Comparison of ENCODE assay signal across 1 cellular context in the genomic region with DNA sequence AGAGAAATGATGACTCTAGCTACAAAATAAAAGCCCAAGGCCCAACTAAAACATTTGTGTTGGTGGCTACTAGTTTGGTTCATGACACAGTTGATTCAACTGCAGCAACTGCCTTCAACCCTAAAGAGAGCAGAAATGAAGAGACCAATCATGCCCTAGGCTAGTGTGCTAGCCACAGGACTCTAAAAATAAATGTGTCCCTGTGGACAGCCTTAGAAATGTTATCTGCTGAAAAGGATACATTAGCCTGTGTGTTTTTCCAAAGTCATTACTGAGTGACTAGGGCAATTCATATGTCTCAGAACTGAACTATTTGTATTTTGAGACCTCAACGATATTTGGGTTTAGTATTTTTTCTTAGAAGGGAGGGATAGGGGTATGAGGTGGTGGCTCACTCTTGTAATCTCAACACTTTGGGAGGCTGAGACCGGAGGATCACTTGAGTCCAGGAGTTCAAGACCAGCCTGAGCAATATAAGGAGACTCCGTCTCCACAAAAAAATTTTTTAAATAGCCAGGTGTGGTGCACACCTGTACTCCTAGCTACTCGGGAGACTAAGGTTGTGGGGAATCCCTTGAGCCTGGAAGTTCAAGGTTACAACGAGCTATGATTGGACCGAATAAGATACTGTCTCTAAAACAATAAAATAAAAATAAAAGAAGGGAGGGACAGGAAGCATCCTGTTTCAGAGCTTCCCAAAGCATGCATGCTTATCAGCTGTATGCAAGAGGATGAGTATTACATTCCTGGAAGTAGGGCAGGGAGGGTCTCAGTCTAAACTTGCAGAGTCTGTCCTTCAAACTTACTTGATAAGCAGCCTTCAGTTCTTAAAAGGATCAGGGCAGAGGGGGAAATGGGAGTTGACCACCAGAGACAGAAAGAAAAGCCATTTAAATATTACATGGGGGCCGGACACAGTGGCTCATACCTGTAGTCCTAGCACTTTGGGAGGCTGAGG.
TF ChIP-seq lines count a peak whose summit lies in the region.

No MANE protein-coding gene starts in this region.

TF ChIP-seq in K562, 482 proteins besides CTCF, POLR2A, EP300 and RAD21 (continued from another document and continues in another):
- TF ChIP-seq, protein P1, sequence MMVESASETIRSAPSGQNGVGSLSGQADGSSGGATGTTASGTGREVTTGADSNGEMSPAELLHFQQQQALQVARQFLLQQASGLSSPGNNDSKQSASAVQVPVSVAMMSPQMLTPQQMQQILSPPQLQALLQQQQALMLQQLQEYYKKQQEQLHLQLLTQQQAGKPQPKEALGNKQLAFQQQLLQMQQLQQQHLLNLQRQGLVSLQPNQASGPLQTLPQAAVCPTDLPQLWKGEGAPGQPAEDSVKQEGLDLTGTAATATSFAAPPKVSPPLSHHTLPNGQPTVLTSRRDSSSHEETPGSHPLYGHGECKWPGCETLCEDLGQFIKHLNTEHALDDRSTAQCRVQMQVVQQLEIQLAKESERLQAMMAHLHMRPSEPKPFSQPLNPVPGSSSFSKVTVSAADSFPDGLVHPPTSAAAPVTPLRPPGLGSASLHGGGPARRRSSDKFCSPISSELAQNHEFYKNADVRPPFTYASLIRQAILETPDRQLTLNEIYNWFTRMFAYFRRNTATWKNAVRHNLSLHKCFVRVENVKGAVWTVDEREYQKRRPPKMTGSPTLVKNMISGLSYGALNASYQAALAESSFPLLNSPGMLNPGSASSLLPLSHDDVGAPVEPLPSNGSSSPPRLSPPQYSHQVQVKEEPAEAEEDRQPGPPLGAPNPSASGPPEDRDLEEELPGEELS (CRISPR knock-in tag; IDR thresholded peaks at IDR 0.05; ENCODE audit: borderline replicate concordance), result no peak
- peak in 1 of 2 experiments; percentile 16; a peak in 1 of 4 replicates for TF ChIP-seq MAZ (CRISPR knock-in tag; conservative IDR thresholded peaks at IDR 0.05 in 1 of 2, IDR thresholded peaks at IDR 0.05 in 1 of 2)
- peak; percentile 61 for TF ChIP-seq NFE2 (IDR thresholded peaks at IDR 0.05; ENCODE audit: low read depth)
- 0 out of 2 replicates have a peak, but pooled peaks have one; percentile 22 for TF ChIP-seq CREM (IDR thresholded peaks at IDR 0.05; ENCODE audit: low read depth)
- TF ChIP-seq GABPA (tag; conservative IDR thresholded peaks at IDR 0.05; ENCODE audit: low read depth), result no peak
- TF ChIP-seq, protein P2, sequence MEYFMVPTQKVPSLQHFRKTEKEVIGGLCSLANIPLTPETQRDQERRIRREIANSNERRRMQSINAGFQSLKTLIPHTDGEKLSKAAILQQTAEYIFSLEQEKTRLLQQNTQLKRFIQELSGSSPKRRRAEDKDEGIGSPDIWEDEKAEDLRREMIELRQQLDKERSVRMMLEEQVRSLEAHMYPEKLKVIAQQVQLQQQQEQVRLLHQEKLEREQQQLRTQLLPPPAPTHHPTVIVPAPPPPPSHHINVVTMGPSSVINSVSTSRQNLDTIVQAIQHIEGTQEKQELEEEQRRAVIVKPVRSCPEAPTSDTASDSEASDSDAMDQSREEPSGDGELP (CRISPR knock-in tag; IDR thresholded peaks at IDR 0.05; ENCODE audit: borderline replicate concordance), result peak; percentile 27
- 0 out of 2 replicates have a peak, but pooled peaks have one; percentile 38 for TF ChIP-seq RNF2 (IDR thresholded peaks at IDR 0.05)
- TF ChIP-seq, protein P3, sequence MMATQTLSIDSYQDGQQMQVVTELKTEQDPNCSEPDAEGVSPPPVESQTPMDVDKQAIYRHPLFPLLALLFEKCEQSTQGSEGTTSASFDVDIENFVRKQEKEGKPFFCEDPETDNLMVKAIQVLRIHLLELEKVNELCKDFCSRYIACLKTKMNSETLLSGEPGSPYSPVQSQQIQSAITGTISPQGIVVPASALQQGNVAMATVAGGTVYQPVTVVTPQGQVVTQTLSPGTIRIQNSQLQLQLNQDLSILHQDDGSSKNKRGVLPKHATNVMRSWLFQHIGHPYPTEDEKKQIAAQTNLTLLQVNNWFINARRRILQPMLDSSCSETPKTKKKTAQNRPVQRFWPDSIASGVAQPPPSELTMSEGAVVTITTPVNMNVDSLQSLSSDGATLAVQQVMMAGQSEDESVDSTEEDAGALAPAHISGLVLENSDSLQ (IDR thresholded peaks at IDR 0.05), result peak; percentile 86
- TF ChIP-seq TBL1XR1 (IDR thresholded peaks at IDR 0.05; ENCODE audit: low read length in 2 of 2), result peak in 1 of 2 experiments; percentile 73; a peak in 2 of 4 replicates
- TF ChIP-seq ZNF584 (CRISPR knock-in tag; IDR thresholded peaks at IDR 0.05; ENCODE audit: low read depth), result 0 out of 2 replicates have a peak, but pooled peaks have one; percentile 3
- TF ChIP-seq NR2F6 (CRISPR knock-in tag; IDR thresholded peaks at IDR 0.05), result no peak
- peak; percentile 33 for TF ChIP-seq DACH1 (IDR thresholded peaks at IDR 0.05; ENCODE audit: partially characterized antibody)
- TF ChIP-seq POU5F1 (IDR thresholded peaks at IDR 0.05; ENCODE audit: borderline replicate concordance, low read depth, low read length, partially characterized antibody), result no peak
- TF ChIP-seq SMAD2 (IDR thresholded peaks at IDR 0.05; ENCODE audit: low read depth, low read length), result no peak
- peak; percentile 89 for TF ChIP-seq MEF2D (tag; conservative IDR thresholded peaks at IDR 0.05; ENCODE audit: low read depth)
- TF ChIP-seq HNRNPH1 (optimal IDR thresholded peaks at IDR 0.05; ENCODE audit: low read depth, low read length), result no peak
- no peak for TF ChIP-seq ZNF57 (CRISPR knock-in tag; IDR thresholded peaks at IDR 0.05)
- TF ChIP-seq BCOR (IDR thresholded peaks at IDR 0.05), result peak; percentile 68
- peak; percentile 51 for TF ChIP-seq SMAD4 (CRISPR knock-in tag; conservative IDR thresholded peaks at IDR 0.05)
- no peak for TF ChIP-seq CBFB (CRISPR knock-in tag; IDR thresholded peaks at IDR 0.05)
- peak; percentile 47; the same call in 1 of the 2 replicates for TF ChIP-seq GATA2 (CRISPR knock-in tag; IDR thresholded peaks at IDR 0.05)
- TF ChIP-seq, protein P4, sequence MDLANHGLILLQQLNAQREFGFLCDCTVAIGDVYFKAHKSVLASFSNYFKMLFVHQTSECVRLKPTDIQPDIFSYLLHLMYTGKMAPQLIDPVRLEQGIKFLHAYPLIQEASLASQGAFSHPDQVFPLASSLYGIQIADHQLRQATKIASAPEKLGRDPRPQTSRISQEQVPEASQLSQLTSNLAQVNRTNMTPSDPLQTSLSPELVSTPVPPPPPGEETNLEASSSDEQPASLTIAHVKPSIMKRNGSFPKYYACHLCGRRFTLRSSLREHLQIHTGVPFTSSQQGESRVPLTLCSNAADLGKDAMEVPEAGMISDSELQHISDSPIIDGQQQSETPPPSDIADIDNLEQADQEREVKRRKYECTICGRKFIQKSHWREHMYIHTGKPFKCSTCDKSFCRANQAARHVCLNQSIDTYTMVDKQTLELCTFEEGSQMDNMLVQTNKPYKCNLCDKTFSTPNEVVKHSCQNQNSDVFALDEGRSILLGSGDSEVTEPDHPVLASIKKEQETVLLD (IDR thresholded peaks at IDR 0.05), result peak; percentile 62; the same call in 1 of the 2 replicates
- TF ChIP-seq EHMT2 (IDR thresholded peaks at IDR 0.05), result 0 out of 2 replicates have a peak, but pooled peaks have one; percentile 29
- TF ChIP-seq, protein P5, sequence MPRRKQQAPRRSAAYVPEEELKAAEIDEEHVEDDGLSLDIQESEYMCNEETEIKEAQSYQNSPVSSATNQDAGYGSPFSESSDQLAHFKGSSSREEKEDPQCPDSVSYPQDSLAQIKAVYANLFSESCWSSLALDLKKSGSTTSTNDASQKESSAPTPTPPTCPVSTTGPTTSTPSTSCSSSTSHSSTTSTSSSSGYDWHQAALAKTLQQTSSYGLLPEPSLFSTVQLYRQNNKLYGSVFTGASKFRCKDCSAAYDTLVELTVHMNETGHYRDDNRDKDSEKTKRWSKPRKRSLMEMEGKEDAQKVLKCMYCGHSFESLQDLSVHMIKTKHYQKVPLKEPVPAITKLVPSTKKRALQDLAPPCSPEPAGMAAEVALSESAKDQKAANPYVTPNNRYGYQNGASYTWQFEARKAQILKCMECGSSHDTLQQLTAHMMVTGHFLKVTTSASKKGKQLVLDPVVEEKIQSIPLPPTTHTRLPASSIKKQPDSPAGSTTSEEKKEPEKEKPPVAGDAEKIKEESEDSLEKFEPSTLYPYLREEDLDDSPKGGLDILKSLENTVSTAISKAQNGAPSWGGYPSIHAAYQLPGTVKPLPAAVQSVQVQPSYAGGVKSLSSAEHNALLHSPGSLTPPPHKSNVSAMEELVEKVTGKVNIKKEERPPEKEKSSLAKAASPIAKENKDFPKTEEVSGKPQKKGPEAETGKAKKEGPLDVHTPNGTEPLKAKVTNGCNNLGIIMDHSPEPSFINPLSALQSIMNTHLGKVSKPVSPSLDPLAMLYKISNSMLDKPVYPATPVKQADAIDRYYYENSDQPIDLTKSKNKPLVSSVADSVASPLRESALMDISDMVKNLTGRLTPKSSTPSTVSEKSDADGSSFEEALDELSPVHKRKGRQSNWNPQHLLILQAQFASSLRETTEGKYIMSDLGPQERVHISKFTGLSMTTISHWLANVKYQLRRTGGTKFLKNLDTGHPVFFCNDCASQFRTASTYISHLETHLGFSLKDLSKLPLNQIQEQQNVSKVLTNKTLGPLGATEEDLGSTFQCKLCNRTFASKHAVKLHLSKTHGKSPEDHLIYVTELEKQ (CRISPR knock-in tag; IDR thresholded peaks at IDR 0.05), result no peak
- TF ChIP-seq ELF1 (tag; IDR thresholded peaks at IDR 0.05), result no peak
- TF ChIP-seq LEF1 (IDR thresholded peaks at IDR 0.05), result peak; percentile 58; the same call in 1 of the 2 replicates
- TF ChIP-seq ZNF583 (CRISPR knock-in tag; IDR thresholded peaks at IDR 0.05), result no peak
- no peak for TF ChIP-seq PHF21A (IDR thresholded peaks at IDR 0.05; ENCODE audit: borderline replicate concordance, low read depth)
- TF ChIP-seq FOXK1 (CRISPR knock-in tag; IDR thresholded peaks at IDR 0.05; ENCODE audit: borderline replicate concordance), result no peak
- TF ChIP-seq SMARCA4 (IDR thresholded peaks at IDR 0.05), result peak; percentile 95
- no peak for TF ChIP-seq KLF10 (CRISPR knock-in tag; IDR thresholded peaks at IDR 0.05)
- TF ChIP-seq, protein P6, sequence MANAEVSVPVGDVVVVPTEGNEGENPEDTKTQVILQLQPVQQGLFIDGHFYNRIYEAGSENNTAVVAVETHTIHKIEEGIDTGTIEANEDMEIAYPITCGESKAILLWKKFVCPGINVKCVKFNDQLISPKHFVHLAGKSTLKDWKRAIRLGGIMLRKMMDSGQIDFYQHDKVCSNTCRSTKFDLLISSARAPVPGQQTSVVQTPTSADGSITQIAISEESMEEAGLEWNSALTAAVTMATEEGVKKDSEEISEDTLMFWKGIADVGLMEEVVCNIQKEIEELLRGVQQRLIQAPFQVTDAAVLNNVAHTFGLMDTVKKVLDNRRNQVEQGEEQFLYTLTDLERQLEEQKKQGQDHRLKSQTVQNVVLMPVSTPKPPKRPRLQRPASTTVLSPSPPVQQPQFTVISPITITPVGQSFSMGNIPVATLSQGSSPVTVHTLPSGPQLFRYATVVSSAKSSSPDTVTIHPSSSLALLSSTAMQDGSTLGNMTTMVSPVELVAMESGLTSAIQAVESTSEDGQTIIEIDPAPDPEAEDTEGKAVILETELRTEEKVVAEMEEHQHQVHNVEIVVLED (CRISPR knock-in tag; IDR thresholded peaks at IDR 0.05), result no peak
- TF ChIP-seq TCF7L2 (IDR thresholded peaks at IDR 0.05; ENCODE audit: low read depth, low read length), result no peak
- TF ChIP-seq TOE1 (IDR thresholded peaks at IDR 0.05; ENCODE audit: borderline replicate concordance), result peak; percentile 32; the same call in 1 of the 2 replicates
- no peak for TF ChIP-seq TOE1 (CRISPR knock-in tag; IDR thresholded peaks at IDR 0.05; ENCODE audit: borderline replicate concordance, low read depth)
- TF ChIP-seq TARDBP (IDR thresholded peaks at IDR 0.05), result no peak
- no peak for TF ChIP-seq RUNX1 (IDR thresholded peaks at IDR 0.05; ENCODE audit: low read depth)
- TF ChIP-seq, protein P7, sequence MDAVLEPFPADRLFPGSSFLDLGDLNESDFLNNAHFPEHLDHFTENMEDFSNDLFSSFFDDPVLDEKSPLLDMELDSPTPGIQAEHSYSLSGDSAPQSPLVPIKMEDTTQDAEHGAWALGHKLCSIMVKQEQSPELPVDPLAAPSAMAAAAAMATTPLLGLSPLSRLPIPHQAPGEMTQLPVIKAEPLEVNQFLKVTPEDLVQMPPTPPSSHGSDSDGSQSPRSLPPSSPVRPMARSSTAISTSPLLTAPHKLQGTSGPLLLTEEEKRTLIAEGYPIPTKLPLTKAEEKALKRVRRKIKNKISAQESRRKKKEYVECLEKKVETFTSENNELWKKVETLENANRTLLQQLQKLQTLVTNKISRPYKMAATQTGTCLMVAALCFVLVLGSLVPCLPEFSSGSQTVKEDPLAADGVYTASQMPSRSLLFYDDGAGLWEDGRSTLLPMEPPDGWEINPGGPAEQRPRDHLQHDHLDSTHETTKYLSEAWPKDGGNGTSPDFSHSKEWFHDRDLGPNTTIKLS (IDR thresholded peaks at IDR 0.05; ENCODE audit: borderline replicate concordance, low read depth), result no peak
- TF ChIP-seq, protein P8, sequence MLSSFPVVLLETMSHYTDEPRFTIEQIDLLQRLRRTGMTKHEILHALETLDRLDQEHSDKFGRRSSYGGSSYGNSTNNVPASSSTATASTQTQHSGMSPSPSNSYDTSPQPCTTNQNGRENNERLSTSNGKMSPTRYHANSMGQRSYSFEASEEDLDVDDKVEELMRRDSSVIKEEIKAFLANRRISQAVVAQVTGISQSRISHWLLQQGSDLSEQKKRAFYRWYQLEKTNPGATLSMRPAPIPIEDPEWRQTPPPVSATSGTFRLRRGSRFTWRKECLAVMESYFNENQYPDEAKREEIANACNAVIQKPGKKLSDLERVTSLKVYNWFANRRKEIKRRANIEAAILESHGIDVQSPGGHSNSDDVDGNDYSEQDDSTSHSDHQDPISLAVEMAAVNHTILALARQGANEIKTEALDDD (IDR thresholded peaks at IDR 0.05), result peak; percentile 82
- TF ChIP-seq, protein P9, sequence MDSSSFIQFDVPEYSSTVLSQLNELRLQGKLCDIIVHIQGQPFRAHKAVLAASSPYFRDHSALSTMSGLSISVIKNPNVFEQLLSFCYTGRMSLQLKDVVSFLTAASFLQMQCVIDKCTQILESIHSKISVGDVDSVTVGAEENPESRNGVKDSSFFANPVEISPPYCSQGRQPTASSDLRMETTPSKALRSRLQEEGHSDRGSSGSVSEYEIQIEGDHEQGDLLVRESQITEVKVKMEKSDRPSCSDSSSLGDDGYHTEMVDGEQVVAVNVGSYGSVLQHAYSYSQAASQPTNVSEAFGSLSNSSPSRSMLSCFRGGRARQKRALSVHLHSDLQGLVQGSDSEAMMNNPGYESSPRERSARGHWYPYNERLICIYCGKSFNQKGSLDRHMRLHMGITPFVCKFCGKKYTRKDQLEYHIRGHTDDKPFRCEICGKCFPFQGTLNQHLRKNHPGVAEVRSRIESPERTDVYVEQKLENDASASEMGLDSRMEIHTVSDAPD (CRISPR knock-in tag; IDR thresholded peaks at IDR 0.05), result no peak
- peak; percentile 95 for TF ChIP-seq CBFA2T3 (IDR thresholded peaks at IDR 0.05)
- TF ChIP-seq RBM22 (IDR thresholded peaks at IDR 0.05; ENCODE audit: low read depth, low read length, poor library complexity, severe bottlenecking), result no peak
- TF ChIP-seq KHSRP (IDR thresholded peaks at IDR 0.05), result peak; percentile 12; the same call in 1 of the 2 replicates
- no peak for TF ChIP-seq ZBTB17 (CRISPR knock-in tag; IDR thresholded peaks at IDR 0.05)
- TF ChIP-seq ZBTB7A (IDR thresholded peaks at IDR 0.05; ENCODE audit: borderline replicate concordance, control insufficient read depth, low read depth, low read length), result peak; percentile 46; the same call in 1 of the 2 replicates
